6 cellular contexts compared by ENCODE assay signal in genomic region chr11:62671272-62671603, GRCh38. TPM values are rescaled to one million over a fixed set of nuclear protein-coding genes. Genes with fewer than 3 reads are reported as not detected.
DNase-seq lines count a peak whose midpoint lies in the region; ATAC-seq lines count a peak whose summit lies in the region.

No MANE protein-coding gene starts in this region.

- H3K36me3 ChIP-seq in SJCRH30: peaks cover 23% of the 10 kb centered on the region
- H3K36me3 ChIP-seq in urinary bladder (ENCODE audit: insufficient read depth): no peaks in the 10 kb centered on the region

- no peaks in the 10 kb centered on the region for H3K9me3 ChIP-seq in SJCRH30 (replicated peaks)

- H3K4me3 ChIP-seq in SJCRH30 (peak overlapping the region; percentile 75), urinary bladder (ENCODE audit: low read depth, low read length) (peak overlapping the region; percentile 67)

- intact Hi-C loops in left ventricle myocardium superior (cut with micrococcal nuclease): no loop called here

- no peaks in the 10 kb centered on the region for H3K27me3 ChIP-seq in SJCRH30

- H3K27ac ChIP-seq in SJCRH30 (peak overlapping the region; percentile 69), urinary bladder (ENCODE audit: low read depth) (peak overlapping the region; percentile 89)

- ATAC-seq in GM21529 (IDR thresholded peaks at IDR 0.05; ENCODE audit: unreplicated experiment) (peak; percentile 8), left ventricle myocardium superior (peak; percentile 38)

- under 1% methylated on average over 17 of the region's 17 CpGs for WGBS in urinary bladder

- no peak for DNase-seq in SJCRH30
- DNase-seq in left ventricle myocardium superior: no peak
- DNase-seq in NCI-H82 treated with DMSO at 0.1 percent for 48 hours (lab: John Stamatoyannopoulos, UW; ENCODE audit: unreplicated experiment): no peak
- no peak for DNase-seq in NCI-H128 (lab: John Stamatoyannopoulos, UW; ENCODE audit: unreplicated experiment)

- H3K4me1 ChIP-seq in SJCRH30 (peaks cover 4% of the 10 kb centered on the region; the same call in 1 of the 2 replicates), urinary bladder (ENCODE audit: insufficient read depth) (no peaks in the 10 kb centered on the region)

RNA-seq across cellular contexts. Expression of gene UQCC3, which starts 0.2 kb away (rescaled TPM):
- 11.5 and 15.7 TPM in 2 replicates for total RNA-seq in SJCRH30 (2014; rRNA removed; shearing (Covaris generic))
- total RNA-seq in left ventricle myocardium superior (7.7 TPM), urinary bladder (3.4 TPM)
- polyA plus RNA-seq in urinary bladder: 13.3 TPM

RNA-seq across cellular contexts. Expression of gene LBHD1, which starts 0.8 kb away (rescaled TPM):
- 3.2 and 6.3 TPM in 2 replicates for total RNA-seq in SJCRH30 (2014; rRNA removed; shearing (Covaris generic))
- total RNA-seq in left ventricle myocardium superior (1.7 TPM), urinary bladder (3.1 TPM)
- polyA plus RNA-seq in urinary bladder: 2.8 TPM

RNA-seq across cellular contexts. Expression of gene CSKMT, which starts 6.1 kb away (rescaled TPM):
- 8.5 and 10.4 TPM in 2 replicates for total RNA-seq in SJCRH30 (2014; rRNA removed; shearing (Covaris generic))
- total RNA-seq in left ventricle myocardium superior: 3.1 TPM
- 5.0 TPM for total RNA-seq in urinary bladder
- polyA plus RNA-seq in urinary bladder: 9.5 TPM

RNA-seq across cellular contexts. Expression of gene C11orf98, which starts 6.2 kb away (rescaled TPM):
- 62.6 and 65.0 TPM in 2 replicates for total RNA-seq in SJCRH30 (2014; rRNA removed; shearing (Covaris generic))
- 27.1 TPM for total RNA-seq in left ventricle myocardium superior
- 10.9 TPM for total RNA-seq in urinary bladder
- 72.1 TPM for polyA plus RNA-seq in urinary bladder

RNA-seq across cellular contexts. Expression of gene UBXN1, which starts 7.6 kb away (rescaled TPM):
- total RNA-seq in SJCRH30 (2014; rRNA removed; shearing (Covaris generic)): 70.4 and 73.1 TPM in 2 replicates
- 88.6 TPM for total RNA-seq in left ventricle myocardium superior
- 34.5 TPM for total RNA-seq in urinary bladder
- polyA plus RNA-seq in urinary bladder: 206 TPM
